Comparison of ENCODE assay signal across 21 cellular contexts in the genomic region with DNA sequence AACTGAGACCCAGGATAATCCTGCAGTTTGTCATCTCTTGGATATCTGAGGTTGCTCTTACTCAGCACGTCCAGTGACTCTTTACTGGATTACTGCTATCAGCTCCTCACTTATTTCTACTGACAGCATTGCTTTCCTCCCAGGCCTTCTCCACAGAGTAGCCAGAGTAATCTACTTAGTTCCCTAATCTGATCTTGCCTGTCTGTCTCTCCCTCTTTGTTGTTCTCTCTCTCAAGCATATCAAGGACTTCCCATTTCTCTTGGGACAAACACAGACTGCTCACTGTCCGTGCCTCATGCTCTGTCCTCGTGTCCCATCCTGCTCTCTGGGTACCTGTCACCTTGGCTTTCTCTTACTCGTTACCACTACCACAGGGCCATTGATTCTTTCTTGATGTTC.
A peak's percentile ranks its signal among the peaks of the same experiment; 100 is the strongest.
DNase-seq lines count a peak whose midpoint lies in the region; TF ChIP-seq lines count a peak whose summit lies in the region.
"Had no signal": no experiment of that assay in that cellular context is flagged by ENCODE, and none has a peak within 500 bp of the region (broad histone marks: within the 10 kb centered on the region; RNA-seq: fewer than 3 reads in every experiment).

No MANE protein-coding gene starts in this region.

- H3K36me3 Mint-ChIP-seq in activated CD4-positive, alpha-beta memory T cell treated with anti-CD3 and anti-CD28 coated beads for 36 hours: no peaks in the 10 kb centered on the region
- H3K36me3 Mint-ChIP-seq: naive thymus-derived CD8-positive, alpha-beta T cell had no signal

- DNase-seq in GM23248: peak; percentile 43
- peak; percentile 51 for DNase-seq in OCI-M1 (lab: John Stamatoyannopoulos, UW)
- peak; percentile 3 for DNase-seq in epithelial cell of esophagus (ENCODE audit: low read depth)
- DNase-seq in retinal pigment epithelial cell (ENCODE audit: low read depth): peak; percentile 11
- no peak for DNase-seq in DMS79 treated with DMSO at 0.1 percent for 48 hours (lab: John Stamatoyannopoulos, UW)
- DNase-seq in activated CD4-positive, alpha-beta memory T cell treated with anti-CD3 and anti-CD28 coated beads for 36 hours: no peak
- DNase-seq in NCI-H2227 treated with DMSO at 0.1 percent for 48 hours (lab: John Stamatoyannopoulos, UW): no peak
- DNase-seq: activated CD4-positive, alpha-beta T cell treated with anti-CD3 and anti-CD28 coated beads, Interleukin-2, amount 50 U/mL, for 48 hours; activated naive CD4-positive, alpha-beta T cell; activated T-cell treated with anti-CD3 and anti-CD28 coated beads for 4 hours; Caco-2; erythroblast; kidney glomerular epithelial cell; mesenchymal stem cell; naive thymus-derived CD8-positive, alpha-beta T cell; SHP77; stimulated activated CD4-positive, alpha-beta T cell treated with anti-CD3 and anti-CD28 coated beads, Interleukin-2, amount 100 ng/mL, for 24 hours; stimulated activated naive CD8-positive, alpha-beta T cell treated with anti-CD3 and anti-CD28 coated beads, Interleukin-15, Interleukin-2, amounts not matched to agents 100 U/mL and 50 U/mL, for 24 hours; tibial artery had no signal

- no peak overlapping the region for H3K4me3 ChIP-seq in GM23248
- no peak overlapping the region for H3K4me3 ChIP-seq in epithelial cell of esophagus (ENCODE audit: low read length)
- no peak overlapping the region for H3K4me3 ChIP-seq in retinal pigment epithelial cell (ENCODE audit: low read length)
- H3K4me3 ChIP-seq: tibial artery had no signal

- no peaks in the 10 kb centered on the region for H3K9me3 Mint-ChIP-seq in activated CD4-positive, alpha-beta memory T cell treated with anti-CD3 and anti-CD28 coated beads for 36 hours
- H3K9me3 Mint-ChIP-seq: T-helper 1 cell treated with Interleukin-12 subunit alpha and Interleukin-12 subunit beta and Interleukin-4 antibody, amounts not matched to agents 30 μg/mL and 1 μg/mL, for 36 hours had no signal

- H2AFZ ChIP-seq in GM23248: no peak overlapping the region
- H2AFZ ChIP-seq: parathyroid adenoma had no signal

- no peaks in the 10 kb centered on the region for H3K79me2 ChIP-seq in GM23248 (ENCODE audit: insufficient read depth)

- H3K27ac Mint-ChIP-seq in activated CD4-positive, alpha-beta memory T cell treated with anti-CD3 and anti-CD28 coated beads for 36 hours: no peak overlapping the region
- H3K27ac Mint-ChIP-seq: naive thymus-derived CD8-positive, alpha-beta T cell; T-helper 1 cell treated with Interleukin-12 subunit alpha and Interleukin-12 subunit beta and Interleukin-4 antibody, amounts not matched to agents 30 μg/mL and 1 μg/mL, for 36 hours had no signal

- H3K9me3 ChIP-seq in GM23248 (ENCODE audit: low read depth): no peaks in the 10 kb centered on the region
- H3K9me3 ChIP-seq: Caco-2, tibial artery had no signal

- no peaks in the 10 kb centered on the region for H3K9me2 ChIP-seq in GM23248 (ENCODE audit: insufficient read depth)

- CTCF ChIA-PET in activated CD4-positive, alpha-beta memory T cell treated with anti-CD3 and anti-CD28 coated beads for 36 hours (lab: Charles Lee): no interaction called here

- no peaks in the 10 kb centered on the region for H3K27me3 ChIP-seq in GM23248 (replicated peaks; ENCODE audit: insufficient read depth)
- H3K27me3 ChIP-seq: tibial artery had no signal

- H3K27ac ChIP-seq in GM23248: no peak overlapping the region; the same call in 1 of the 2 replicates
- H3K27ac ChIP-seq: parathyroid adenoma, tibial artery had no signal

- H3K4me1 Mint-ChIP-seq in activated CD4-positive, alpha-beta memory T cell treated with anti-CD3 and anti-CD28 coated beads for 36 hours (ENCODE audit: low read depth): no peaks in the 10 kb centered on the region
- H3K4me1 Mint-ChIP-seq: naive thymus-derived CD8-positive, alpha-beta T cell had no signal

- TF ChIP-seq CTCF in epithelial cell of esophagus (IDR thresholded peaks at IDR 0.05; ENCODE audit: insufficient read depth, low read depth, low read length, missing control alignments) (no peak), retinal pigment epithelial cell (conservative IDR thresholded peaks at IDR 0.05; ENCODE audit: low read depth, low read length) (no peak)

- WGBS in GM23248 (ENCODE audit: low coverage in 1 of 2, low lambda C conversion rate in 2 of 2, missing lambda C conversion rate in 2 of 2), 2 experiments: 75 to 78% methylated on average over 4 of the region's 4 CpGs

- H3K4me3 Mint-ChIP-seq in activated CD4-positive, alpha-beta memory T cell treated with anti-CD3 and anti-CD28 coated beads for 36 hours: no peak overlapping the region
- H3K4me3 Mint-ChIP-seq: naive thymus-derived CD8-positive, alpha-beta T cell; T-helper 1 cell treated with Interleukin-12 subunit alpha and Interleukin-12 subunit beta and Interleukin-4 antibody, amounts not matched to agents 30 μg/mL and 1 μg/mL, for 36 hours had no signal

- intact Hi-C loops in activated CD4-positive, alpha-beta memory T cell treated with anti-CD3 and anti-CD28 coated beads for 36 hours (cut with micrococcal nuclease): no loop called here

- H3F3A ChIP-seq in GM23248 (ENCODE audit: insufficient read depth): peaks cover 15% of the 10 kb centered on the region; the same call in 1 of the 2 replicates

- H3K4me1 ChIP-seq in GM23248 (ENCODE audit: insufficient read depth): peaks cover 15% of the 10 kb centered on the region
- H3K4me1 ChIP-seq: Caco-2 had no signal

- no peaks in the 10 kb centered on the region for H3K36me3 ChIP-seq in GM23248 (ENCODE audit: low read depth)
- H3K36me3 ChIP-seq: tibial artery had no signal

- no peak overlapping the region for H3K9ac ChIP-seq in GM23248
- H3K9ac ChIP-seq: parathyroid adenoma had no signal

- in situ Hi-C loops in GM23248 (cut with MboI): no loop called here

- no peak overlapping the region for H3K4me2 ChIP-seq in GM23248 (ENCODE audit: unreplicated experiment)

- POLR2A ChIA-PET in activated CD4-positive, alpha-beta memory T cell treated with anti-CD3 and anti-CD28 coated beads for 36 hours (lab: Charles Lee): no interaction called here

- no peaks in the 10 kb centered on the region for H3K27me3 Mint-ChIP-seq in activated CD4-positive, alpha-beta memory T cell treated with anti-CD3 and anti-CD28 coated beads for 36 hours

- H4K20me1 ChIP-seq in GM23248 (ENCODE audit: insufficient read depth): no peaks in the 10 kb centered on the region

Comparison
In these comparisons a context has a peak if more than half of its experiments do, and no peak if none do; other contexts are left out.
1. DNase-seq: peak in GM23248 (single experiment), OCI-M1 (single experiment), epithelial cell of esophagus (single experiment) and retinal pigment epithelial cell (single experiment); none in DMS79 treated with DMSO at 0.1 percent for 48 hours (single experiment), activated CD4-positive, alpha-beta memory T cell treated with anti-CD3 and anti-CD28 coated beads for 36 hours (single experiment) and NCI-H2227 treated with DMSO at 0.1 percent for 48 hours (single experiment).